Comparison of ENCODE assay signal across 12 cellular contexts in genomic region chr11:95152878-95153856, GRCh38.
A peak's percentile ranks its signal among the peaks of the same experiment; 100 is the strongest.
DNase-seq lines count a peak whose midpoint lies in the region; ATAC-seq and TF ChIP-seq lines count a peak whose summit lies in the region.
"Had no signal": no experiment of that assay in that cellular context is flagged by ENCODE, and none has a peak within 500 bp of the region (broad histone marks: within the 10 kb centered on the region; RNA-seq: fewer than 3 reads in every experiment).

No MANE protein-coding gene starts in this region.

- TF ChIP-seq CTCF in breast epithelium (IDR thresholded peaks at IDR 0.05): no peak
- no peak for TF ChIP-seq CTCF in MCF 10A (IDR thresholded peaks at IDR 0.05; ENCODE audit: unreplicated experiment)
- TF ChIP-seq CTCF in VCaP (conservative IDR thresholded peaks at IDR 0.05): no peak
- no peak for TF ChIP-seq CTCF in thoracic aorta (IDR thresholded peaks at IDR 0.05)
- no peak for TF ChIP-seq CTCF in nephron progenitor cell (IDR thresholded peaks at IDR 0.05)

- H3K36me3 ChIP-seq in breast epithelium (no peaks in the 10 kb centered on the region), thoracic aorta (no peaks in the 10 kb centered on the region)

- POLR2A ChIA-PET in MCF 10A (lab: Yijun Ruan, JAX): interaction anchor here (0.6 to 14.0 kb wide), 12 partner anchors 19 to 614 kb away, joined by 3 to 190 read pairs (median 4); partner anchors contain the start of genes ENDOD1, SESN3 and SRSF8

- H3K9me3 Mint-ChIP-seq in MCF 10A (ENCODE audit: unreplicated experiment): no peaks in the 10 kb centered on the region
- H3K9me3 Mint-ChIP-seq in nephron progenitor cell: no peaks in the 10 kb centered on the region

- TF ChIP-seq POLR2A in breast epithelium (IDR thresholded peaks at IDR 0.05) (no peak), erythroblast (IDR thresholded peaks at IDR 0.05; ENCODE audit: low read length) (peak; percentile 56)

- no TSS peak for BruUV-seq in MCF 10A (replicated peaks; lab: Mats Ljungman, UMichigan)

- H3K9me3 ChIP-seq in breast epithelium (no peaks in the 10 kb centered on the region), thoracic aorta (no peaks in the 10 kb centered on the region)

- H3K27me3 ChIP-seq in breast epithelium (no peaks in the 10 kb centered on the region), thoracic aorta (replicated peaks; ENCODE audit: insufficient read depth) (no peaks in the 10 kb centered on the region)

- CTCF ChIA-PET in MCF 10A (lab: Yijun Ruan, JAX): interaction anchor here (0.6 to 16.6 kb wide), 42 partner anchors 9 to 1265 kb away, joined by 3 to 367 read pairs (median 4); partner anchors contain the start of genes SESN3 and SRSF8

- H3K4me3 ChIP-seq in breast epithelium: peak overlapping the region in 2 of 3 donors; percentile 31 to 53
- peak overlapping the region; percentile 8 for H3K4me3 ChIP-seq in thoracic aorta

- H3K4me1 Mint-ChIP-seq in MCF 10A (ENCODE audit: insufficient read depth, unreplicated experiment) (peaks cover 31% of the 10 kb centered on the region), nephron progenitor cell (peaks cover 26% of the 10 kb centered on the region)

- intact Hi-C loops in breast epithelium (cut with DNase I; ENCODE audit: low total_unique reads) (loop anchor here (10.0 kb wide), 2 partner anchors 552 to 612 kb away; no protein-coding TSS in a partner anchor), MCF 10A (cut with micrococcal nuclease) (loop anchor here (10.0 kb wide), 3 partner anchors 372 to 682 kb away; partner anchors contain the start of gene AMOTL1)

- H3K4me3 Mint-ChIP-seq in MCF 10A (ENCODE audit: unreplicated experiment) (no peak overlapping the region), nephron progenitor cell (no peak overlapping the region)

- H3K27me3 Mint-ChIP-seq in MCF 10A (ENCODE audit: insufficient read depth, unreplicated experiment) (no peaks in the 10 kb centered on the region), nephron progenitor cell (ENCODE audit: low read depth, poor library complexity) (peaks cover 19% of the 10 kb centered on the region)

- H3K27ac ChIP-seq in breast epithelium: peak overlapping the region; percentile 20 to 57
- peak overlapping the region; percentile 99 for H3K27ac ChIP-seq in VCaP
- H3K27ac ChIP-seq in thoracic aorta: no peak overlapping the region

- DNase-seq in breast epithelium (ENCODE audit: low spot score in 2 of 2) (no peak), MCF 10A (ENCODE audit: unreplicated experiment) (no peak), erythroblast (lab: John Stamatoyannopoulos, UW) (peak; percentile 96 to 100), thoracic aorta (ENCODE audit: low spot score) (no peak), H4 (ENCODE audit: low spot score) (no peak), NCI-H1694 treated with DMSO at 0.1 percent for 48 hours (lab: John Stamatoyannopoulos, UW) (no peak), nephron progenitor cell (no peak)
- DNase-seq: amygdala, NCI-H1417, occipital lobe, SIG-M5 had no signal

- H3K27ac Mint-ChIP-seq in MCF 10A (ENCODE audit: low read depth, unreplicated experiment) (no peak overlapping the region), nephron progenitor cell (no peak overlapping the region)

- H3K36me3 Mint-ChIP-seq in MCF 10A (ENCODE audit: insufficient read depth, unreplicated experiment) (no peaks in the 10 kb centered on the region), nephron progenitor cell (ENCODE audit: low read depth) (peaks cover 8% of the 10 kb centered on the region)

- no peak for ATAC-seq in thoracic aorta (ENCODE audit: insufficient number of reproducible peaks, low FRiP score, low read depth)

- H3K4me1 ChIP-seq in breast epithelium: peaks cover 3 to 9% of the 10 kb centered on the region in 2 donors
- peaks cover 15 to 63% of the 10 kb centered on the region in 2 donors for H3K4me1 ChIP-seq in thoracic aorta (ENCODE audit: control insufficient read depth in 1 of 2, low read depth in 2 of 2)

Comparison
In these comparisons a context has a peak if more than half of its experiments do, and no peak if none do; other contexts are left out.
1. DNase-seq: peak in erythroblast (2 of 2); none in breast epithelium (0 of 2), MCF 10A (single experiment), thoracic aorta (single experiment), H4 (single experiment), NCI-H1694 treated with DMSO at 0.1 percent for 48 hours (single experiment) and nephron progenitor cell (single experiment).
2. H3K27ac ChIP-seq: peak in breast epithelium (2 of 2) and VCaP (single experiment); none in thoracic aorta (0 of 2).